12 cellular contexts compared by ENCODE assay signal in the genomic region with DNA sequence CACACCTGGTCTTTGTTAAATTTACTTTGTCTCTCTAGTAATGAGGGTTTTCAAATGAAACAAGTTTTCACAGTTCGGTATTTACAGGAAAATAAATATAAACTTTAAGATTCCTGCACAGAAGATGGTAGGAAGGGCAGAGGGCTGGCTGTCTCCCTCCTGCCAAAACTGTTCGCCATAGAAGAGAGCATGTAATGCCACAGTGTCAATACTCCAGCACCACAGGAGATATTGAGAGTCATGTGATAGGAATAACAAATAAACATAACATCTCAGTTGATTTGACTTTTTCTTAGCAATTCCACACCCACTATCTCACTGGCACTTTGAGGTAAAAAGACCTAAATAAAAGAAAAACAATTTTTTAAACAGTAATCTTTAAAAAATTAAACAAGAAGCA.
DNase-seq lines count a peak whose midpoint lies in the region; ATAC-seq and TF ChIP-seq lines count a peak whose summit lies in the region.
"Had no signal": no experiment of that assay in that cellular context is flagged by ENCODE, and none has a peak within 500 bp of the region (broad histone marks: within the 10 kb centered on the region; RNA-seq: fewer than 3 reads in every experiment).

No MANE protein-coding gene starts in this region.

- H3K4me1 Mint-ChIP-seq in activated naive CD4-positive, alpha-beta T cell treated with anti-CD3 and anti-CD28 coated beads, Interleukin-2, amount 10 ng/mL, durations not matched to agents 7 days and 5 days, result peaks cover 49% of the 10 kb centered on the region
- peaks cover 47% of the 10 kb centered on the region for H3K4me1 Mint-ChIP-seq in activated CD4-positive, alpha-beta memory T cell treated with anti-CD3 and anti-CD28 coated beads, Interleukin-2, amount 10 ng/mL, durations not matched to agents 7 days and 5 days
- H3K4me1 Mint-ChIP-seq in immature natural killer cell (peaks cover 44 to 49% of the 10 kb centered on the region in 2 donors), type B pancreatic cell (ENCODE audit: unreplicated experiment) (peaks cover 37% of the 10 kb centered on the region)

- H3K27me3 Mint-ChIP-seq in activated naive CD4-positive, alpha-beta T cell treated with anti-CD3 and anti-CD28 coated beads, Interleukin-2, amount 10 ng/mL, durations not matched to agents 7 days and 5 days, result no peaks in the 10 kb centered on the region
- H3K27me3 Mint-ChIP-seq in activated CD4-positive, alpha-beta memory T cell treated with anti-CD3 and anti-CD28 coated beads, Interleukin-2, amount 10 ng/mL, durations not matched to agents 7 days and 5 days, result no peaks in the 10 kb centered on the region
- H3K27me3 Mint-ChIP-seq in immature natural killer cell (ENCODE audit: low read depth in 3 of 3) (no peaks in the 10 kb centered on the region), type B pancreatic cell (no peaks in the 10 kb centered on the region)

- H3K9me3 Mint-ChIP-seq in activated naive CD4-positive, alpha-beta T cell treated with anti-CD3 and anti-CD28 coated beads, Interleukin-2, amount 10 ng/mL, durations not matched to agents 7 days and 5 days, result no peaks in the 10 kb centered on the region
- H3K9me3 Mint-ChIP-seq in activated CD4-positive, alpha-beta memory T cell treated with anti-CD3 and anti-CD28 coated beads, Interleukin-2, amount 10 ng/mL, durations not matched to agents 7 days and 5 days, result no peaks in the 10 kb centered on the region
- H3K9me3 Mint-ChIP-seq in immature natural killer cell (no peaks in the 10 kb centered on the region), type B pancreatic cell (no peaks in the 10 kb centered on the region)

- POLR2A ChIA-PET in activated CD4-positive, alpha-beta memory T cell treated with anti-CD3 and anti-CD28 coated beads, Interleukin-2, amount 10 ng/mL, durations not matched to agents 7 days and 5 days (lab: Charles Lee), result interaction anchor here (2.4 to 5.6 kb wide), 2 partner anchors 11 to 100 kb away, joined by 11 to 59 read pairs; partner anchors contain the start of gene MRTFA

- no peak overlapping the region for H3K4me3 Mint-ChIP-seq in activated naive CD4-positive, alpha-beta T cell treated with anti-CD3 and anti-CD28 coated beads, Interleukin-2, amount 10 ng/mL, durations not matched to agents 7 days and 5 days
- no peak overlapping the region for H3K4me3 Mint-ChIP-seq in activated CD4-positive, alpha-beta memory T cell treated with anti-CD3 and anti-CD28 coated beads, Interleukin-2, amount 10 ng/mL, durations not matched to agents 7 days and 5 days
- H3K4me3 Mint-ChIP-seq in immature natural killer cell (no peak overlapping the region), type B pancreatic cell (peak overlapping the region; percentile 49)

- DNase-seq in activated naive CD4-positive, alpha-beta T cell treated with anti-CD3 and anti-CD28 coated beads, Interleukin-2, amount 10 ng/mL, durations not matched to agents 7 days and 5 days, result no peak
- DNase-seq in activated naive CD4-positive, alpha-beta T cell treated with anti-CD3 and anti-CD28 coated beads, Interleukin-2, amount 50 U/mL, for 16 hours, result no peak
- DNase-seq in activated CD4-positive, alpha-beta memory T cell treated with anti-CD3 and anti-CD28 coated beads, Interleukin-2, amount 10 ng/mL, durations not matched to agents 7 days and 5 days, result no peak
- DNase-seq in immature natural killer cell (no peak), type B pancreatic cell (ENCODE audit: extremely low spot score, unreplicated experiment) (no peak), retina (no peak), COR-L47 (lab: John Stamatoyannopoulos, UW) (no peak)
- DNase-seq: BE2C, gastrocnemius medialis, midbrain, NCI-H1930 had no signal

- no peak for TF ChIP-seq CTCF in type B pancreatic cell (conservative IDR thresholded peaks at IDR 0.05)

- H3K27ac Mint-ChIP-seq in activated naive CD4-positive, alpha-beta T cell treated with anti-CD3 and anti-CD28 coated beads, Interleukin-2, amount 10 ng/mL, durations not matched to agents 7 days and 5 days, result peak overlapping the region; percentile 80
- H3K27ac Mint-ChIP-seq in activated CD4-positive, alpha-beta memory T cell treated with anti-CD3 and anti-CD28 coated beads, Interleukin-2, amount 10 ng/mL, durations not matched to agents 7 days and 5 days, result peak overlapping the region; percentile 73
- H3K27ac Mint-ChIP-seq in immature natural killer cell, result peak overlapping the region; percentile 35 to 92 (median 74)
- peak overlapping the region; percentile 65 for H3K27ac Mint-ChIP-seq in type B pancreatic cell

- CTCF ChIA-PET in activated naive CD4-positive, alpha-beta T cell treated with anti-CD3 and anti-CD28 coated beads, Interleukin-2, amount 10 ng/mL, durations not matched to agents 7 days and 5 days (lab: Charles Lee), result interaction anchor here (1.1 kb wide), 1 partner anchor 110 kb away, joined by 4 read pairs; no protein-coding TSS in a partner anchor
- CTCF ChIA-PET in activated CD4-positive, alpha-beta memory T cell treated with anti-CD3 and anti-CD28 coated beads, Interleukin-2, amount 10 ng/mL, durations not matched to agents 7 days and 5 days (lab: Charles Lee), result interaction anchor here (3.5 kb wide), 1 partner anchor 11 kb away, joined by 22 read pairs; no protein-coding TSS in a partner anchor

- ATAC-seq in HG02642 (IDR thresholded peaks at IDR 0.05; ENCODE audit: poor library complexity, unreplicated experiment), result no peak
- ATAC-seq: gastrocnemius medialis had no signal

- peaks cover 8% of the 10 kb centered on the region for H3K36me3 Mint-ChIP-seq in activated naive CD4-positive, alpha-beta T cell treated with anti-CD3 and anti-CD28 coated beads, Interleukin-2, amount 10 ng/mL, durations not matched to agents 7 days and 5 days
- peaks cover 12% of the 10 kb centered on the region for H3K36me3 Mint-ChIP-seq in activated CD4-positive, alpha-beta memory T cell treated with anti-CD3 and anti-CD28 coated beads, Interleukin-2, amount 10 ng/mL, durations not matched to agents 7 days and 5 days (ENCODE audit: low read depth)
- H3K36me3 Mint-ChIP-seq in immature natural killer cell (no peaks in the 10 kb centered on the region), type B pancreatic cell (peaks cover 4% of the 10 kb centered on the region)
